In genomic region chr2:110124038-110124825, GRCh38 we compare ENCODE assay signal across 1 cellular context.
TF ChIP-seq lines count a peak whose summit lies in the region.

No MANE protein-coding gene starts in this region.

TF ChIP-seq in GM23338, 12 proteins besides CTCF, POLR2A, EP300 and RAD21 (continued from another document):
- TF ChIP-seq ZNF462 (CRISPR knock-in tag; IDR thresholded peaks at IDR 0.05) (no peak), ETS1 (IDR thresholded peaks at IDR 0.05) (no peak), STAT1 (IDR thresholded peaks at IDR 0.05; ENCODE audit: unreplicated experiment) (no peak), ZNF331 (CRISPR knock-in tag; IDR thresholded peaks at IDR 0.05; ENCODE audit: low read depth) (no peak), REST (IDR thresholded peaks at IDR 0.05; ENCODE audit: unreplicated experiment) (no peak), EZH2 (IDR thresholded peaks at IDR 0.05; ENCODE audit: low read depth, unreplicated experiment) (no peak), ZNF114 (CRISPR knock-in tag; IDR thresholded peaks at IDR 0.05) (no peak), JUNB (IDR thresholded peaks at IDR 0.05; ENCODE audit: unreplicated experiment) (no peak), CREB1 (CRISPR knock-in tag; IDR thresholded peaks at IDR 0.05; ENCODE audit: low read depth) (no peak), NANOG (IDR thresholded peaks at IDR 0.05; ENCODE audit: borderline replicate concordance) (no peak), POLR2AphosphoS5 (IDR thresholded peaks at IDR 0.05; ENCODE audit: low read depth) (no peak)
